Comparison of ENCODE assay signal across 1 cellular context in genomic region chr10:95866448-95866842, GRCh38.
A peak's percentile ranks its signal among the peaks of the same experiment; 100 is the strongest.
TF ChIP-seq lines count a peak whose summit lies in the region.

No MANE protein-coding gene starts in this region.

TF ChIP-seq in HepG2, 621 proteins besides CTCF, POLR2A, EP300 and RAD21 (continued from another document):
- 0 out of 2 replicates have a peak, but pooled peaks have one; percentile 7 for TF ChIP-seq HINFP (CRISPR knock-in tag; IDR thresholded peaks at IDR 0.05; ENCODE audit: low read depth)
- no peak for TF ChIP-seq GLMP (CRISPR knock-in tag; IDR thresholded peaks at IDR 0.05; ENCODE audit: borderline replicate concordance)
- no peak for TF ChIP-seq ZNF570 (CRISPR knock-in tag; IDR thresholded peaks at IDR 0.05; ENCODE audit: borderline replicate concordance)
- no peak for TF ChIP-seq ZNF44 (CRISPR knock-in tag; IDR thresholded peaks at IDR 0.05)
- peak; percentile 12; the same call in 1 of the 2 replicates for TF ChIP-seq NCOR1 (IDR thresholded peaks at IDR 0.05; ENCODE audit: borderline replicate concordance, low read length)
- TF ChIP-seq REPIN1 (CRISPR knock-in tag; IDR thresholded peaks at IDR 0.05; ENCODE audit: borderline replicate concordance, low read depth): no peak
- no peak for TF ChIP-seq ZNF382 (CRISPR knock-in tag; IDR thresholded peaks at IDR 0.05; ENCODE audit: borderline replicate concordance)
- no peak for TF ChIP-seq GABPB1 (CRISPR knock-in tag; IDR thresholded peaks at IDR 0.05)
- TF ChIP-seq TOE1 (CRISPR knock-in tag; IDR thresholded peaks at IDR 0.05): no peak
- peak; percentile 27; the same call in 1 of the 2 replicates for TF ChIP-seq BCL6 (CRISPR knock-in tag; IDR thresholded peaks at IDR 0.05)
